12 cellular contexts compared by ENCODE assay signal in the genomic region with DNA sequence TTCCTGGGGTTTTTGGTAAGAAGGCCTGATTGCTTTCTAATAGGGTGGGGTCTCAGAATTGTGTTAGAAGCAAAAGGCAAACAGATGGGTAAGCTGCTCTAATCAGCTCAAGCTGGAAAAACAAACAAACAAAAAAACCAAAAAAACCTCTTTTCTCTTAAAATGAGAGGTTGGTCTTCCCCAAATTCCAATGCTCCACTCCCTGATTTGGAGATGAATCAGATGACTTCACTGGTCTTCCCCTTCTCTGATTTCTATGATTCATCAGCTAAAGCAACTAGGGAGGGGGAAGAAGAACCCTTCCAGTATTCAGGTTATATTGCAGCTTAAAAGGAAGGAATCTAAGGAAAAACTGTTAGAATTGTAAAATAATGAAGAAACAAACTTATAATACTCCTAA. TPM values are rescaled to one million over a fixed set of nuclear protein-coding genes. Genes with fewer than 3 reads are reported as not detected.
DNase-seq lines count a peak whose midpoint lies in the region; ATAC-seq, FAIRE-seq and TF ChIP-seq lines count a peak whose summit lies in the region.
"Had no signal": no experiment of that assay in that cellular context is flagged by ENCODE, and none has a peak within 500 bp of the region (broad histone marks: within the 10 kb centered on the region; RNA-seq: fewer than 3 reads in every experiment).

No MANE protein-coding gene starts in this region.

- H3K27me3 Mint-ChIP-seq in Calu3 (ENCODE audit: unreplicated experiment), result no peaks in the 10 kb centered on the region

- H3K27me3 ChIP-seq in Panc1 (ENCODE audit: control insufficient read depth, insufficient read depth, low read length), result no peaks in the 10 kb centered on the region
- H3K27me3 ChIP-seq in pancreas, result no peaks in the 10 kb centered on the region
- H3K27me3 ChIP-seq: cardiac muscle cell had no signal

- intact Hi-C loops in Calu3 (cut with micrococcal nuclease; ENCODE audit: unreplicated experiment), result loop anchor here (5.0 kb wide), 1 partner anchor 35 kb away; no protein-coding TSS in a partner anchor
- intact Hi-C loops in Panc1 (cut with micrococcal nuclease; ENCODE audit: unreplicated experiment), result no loop called here
- intact Hi-C loops in pancreas (cut with DNase I), result no loop called here

- H3K4me1 Mint-ChIP-seq in Calu3 (ENCODE audit: low read depth, unreplicated experiment), result peaks cover 67% of the 10 kb centered on the region

- H3K9me3 ChIP-seq in Panc1 (ENCODE audit: control insufficient read depth, insufficient read depth, low read depth, low read length) (no peaks in the 10 kb centered on the region), pancreas (no peaks in the 10 kb centered on the region)

- H3K36me3 ChIP-seq in Panc1 (ENCODE audit: control insufficient read depth, insufficient read depth, low read length) (no peaks in the 10 kb centered on the region), pancreas (no peaks in the 10 kb centered on the region)
- H3K36me3 ChIP-seq: cardiac muscle cell had no signal

- no peak for TF ChIP-seq CTCF in Calu3 (IDR thresholded peaks at IDR 0.05; ENCODE audit: unreplicated experiment)
- TF ChIP-seq CTCF in Panc1 (IDR thresholded peaks at IDR 0.05), result no peak
- TF ChIP-seq CTCF in pancreas (IDR thresholded peaks at IDR 0.05), result no peak

- peak overlapping the region; percentile 100 for H3K27ac Mint-ChIP-seq in Calu3 (ENCODE audit: unreplicated experiment)

- in situ Hi-C loops in Panc1 (cut with HindIII; ENCODE audit: low pct_unique_long_range_greater_than_20kb, low sequenced_read_pairs), result no loop called here

- BruUV-seq in Calu3 (replicated peaks; lab: Mats Ljungman, UMichigan) (no TSS peak), Panc1 (replicated peaks; lab: Mats Ljungman, UMichigan) (no TSS peak)

- ATAC-seq in Panc1 (no peak; the same call in 1 of the 2 replicates), esophagus mucosa (peak; percentile 62), pancreas (peak in 3 of 4 donors; percentile 43 to 77 (median 77)), GM21515 (IDR thresholded peaks at IDR 0.05; ENCODE audit: unreplicated experiment) (no peak), GM21723 (IDR thresholded peaks at IDR 0.05; ENCODE audit: unreplicated experiment) (no peak), GM18867 (IDR thresholded peaks at IDR 0.05; ENCODE audit: unreplicated experiment) (no peak)

- peaks cover 17% of the 10 kb centered on the region for H3K36me3 Mint-ChIP-seq in Calu3 (ENCODE audit: insufficient read depth, unreplicated experiment)

- peak overlapping the region; percentile 55 for H3K4me3 Mint-ChIP-seq in Calu3 (ENCODE audit: low read depth, unreplicated experiment)
- H3K4me3 Mint-ChIP-seq: activated CD4-positive, alpha-beta memory T cell treated with anti-CD3 and anti-CD28 coated beads, Interleukin-2, amount 10 ng/mL, durations not matched to agents 7 days and 5 days had no signal

- POLR2A ChIA-PET in Panc1 (lab: Charles Lee), result no interaction called here

- H3K27ac ChIP-seq in Panc1 (ENCODE audit: low read length), result peak overlapping the region; percentile 12
- peak overlapping the region in 1 of 4 donors; percentile 47 for H3K27ac ChIP-seq in pancreas

- DNase-seq in Calu3 (no peak), Panc1 (ENCODE audit: low read depth, low spot score) (no peak), pancreas (no peak), NCI-H524 treated with DMSO at 0.1 percent for 48 hours (lab: John Stamatoyannopoulos, UW) (no peak)
- DNase-seq: activated CD4-positive, alpha-beta memory T cell treated with anti-CD3 and anti-CD28 coated beads, Interleukin-2, amount 10 ng/mL, durations not matched to agents 7 days and 5 days; DMS 273 treated with DMSO at 0.1 percent for 48 hours; hypothalamus had no signal

- peaks cover 19% of the 10 kb centered on the region for H3K4me1 ChIP-seq in Panc1 (ENCODE audit: control insufficient read depth, insufficient read depth, low read length)
- peaks cover 0 to 18% (median 0%) of the 10 kb centered on the region in 3 donors for H3K4me1 ChIP-seq in pancreas

- no peak for FAIRE-seq in pancreas (lab: Jason Lieb, UNC)

- CTCF ChIA-PET in Calu3 (lab: Charles Lee), result interaction anchor here (1.0 to 3.1 kb wide), 5 partner anchors 9 to 33 kb away, joined by 3 to 16 read pairs (median 5); a partner anchor contains a TSS
- CTCF ChIA-PET in Panc1 (lab: Charles Lee), result no interaction called here

- H3K4me3 ChIP-seq in Panc1 (ENCODE audit: low read depth in 2 of 2, low read length in 2 of 2), result no peak overlapping the region
- no peak overlapping the region for H3K4me3 ChIP-seq in pancreas
- H3K4me3 ChIP-seq: cardiac muscle cell had no signal

- no peaks in the 10 kb centered on the region for H3K9me3 Mint-ChIP-seq in Calu3 (ENCODE audit: low read depth, unreplicated experiment)
- H3K9me3 Mint-ChIP-seq: activated CD4-positive, alpha-beta memory T cell treated with anti-CD3 and anti-CD28 coated beads, Interleukin-2, amount 10 ng/mL, durations not matched to agents 7 days and 5 days had no signal

RNA-seq across cellular contexts. Expression of a gene that starts 9.6 kb away (rescaled TPM):
- total RNA-seq in Calu3 (2022) (3,100 and 3,305 TPM in 2 replicates), Panc1 (2021; ENCODE audit: unreplicated experiment) (1,903 TPM), esophagus mucosa (2,122 TPM), pancreas (100 to 1,000 TPM; 123 to 476 (median 204) TPM)
- polyA plus RNA-seq in Panc1 (2012; ENCODE audit: insufficient read length), result 1,847 TPM
- 100 to 1,000 TPM; 296 to 336 TPM for polyA plus RNA-seq in pancreas

Comparison
In these comparisons a context has a peak if more than half of its experiments do, and no peak if none do; other contexts are left out.
1. ATAC-seq: peak in esophagus mucosa (single experiment) and pancreas (3 of 4); none in Panc1 (single experiment), GM21515 (single experiment), GM21723 (single experiment) and GM18867 (single experiment).